26 cellular contexts compared by ENCODE assay signal in genomic region chr3:23275814-23276213, GRCh38.
"Had no signal": no experiment of that assay in that cellular context is flagged by ENCODE, and none has a peak within 500 bp of the region (broad histone marks: within the 10 kb centered on the region; RNA-seq: fewer than 3 reads in every experiment).

No MANE protein-coding gene starts in this region.

- H3K27ac ChIP-seq: ascending aorta, breast epithelium, cardiac muscle cell, colonic mucosa, epithelial cell of prostate, esophagus squamous epithelium, gastroesophageal sphincter, heart right ventricle had no signal

- H3K4me1 ChIP-seq: ascending aorta, breast epithelium, colonic mucosa, esophagus squamous epithelium had no signal

- H3K4me3 ChIP-seq: ascending aorta, breast epithelium, cardiac muscle cell, colonic mucosa, esophagus squamous epithelium, gastroesophageal sphincter, heart right ventricle had no signal

- H3K27me3 ChIP-seq: ascending aorta, breast epithelium, cardiac muscle cell, colonic mucosa, esophagus squamous epithelium, gastroesophageal sphincter, heart right ventricle had no signal

- DNase-seq: activated CD4-positive, alpha-beta memory T cell treated with anti-CD3 and anti-CD28 coated beads, Interleukin-2, amount 10 ng/mL, durations not matched to agents 7 days and 5 days; activated CD4-positive, alpha-beta T cell treated with anti-CD3 and anti-CD28 coated beads for 1 hour; activated CD4-positive, alpha-beta T cell treated with anti-CD3 and anti-CD28 coated beads for 4 hours; activated CD4-positive, alpha-beta T cell treated with anti-CD3 and anti-CD28 coated beads, Interleukin-2, amount 10 ng/mL, durations not matched to agents 7 days and 5 days; activated CD4-positive, alpha-beta T cell treated with anti-CD3 and anti-CD28 coated beads, Interleukin-2, amount 50 U/mL, for 4 hours; activated CD8-positive, alpha-beta memory T cell treated with anti-CD3 and anti-CD28 coated beads, Interleukin-2, amount 50 U/mL, for 48 hours; activated gamma-delta T cell; activated naive CD4-positive, alpha-beta T cell; activated naive CD4-positive, alpha-beta T cell treated with anti-CD3 and anti-CD28 coated beads, Interleukin-2, amount 10 ng/mL, durations not matched to agents 7 days and 5 days; activated naive CD8-positive, alpha-beta T cell treated with anti-CD3 and anti-CD28 coated beads, Interleukin-2, amount 10 ng/mL, durations not matched to agents 7 days and 5 days; activated T-cell treated with anti-CD3 and anti-CD28 coated beads for 4 hours; activated T-cell treated with anti-CD3 and anti-CD28 coated beads, Interleukin-2, amount 50 U/mL, for 24 hours; activated T-cell treated with anti-CD3 and anti-CD28 coated beads, Interleukin-2, amount 50 U/mL, for 72 hours; central memory CD4-positive, alpha-beta T cell; cerebellar nuclear complex; colonic mucosa; effector CD8-positive, alpha-beta T cell; esophagus squamous epithelium; foreskin melanocyte; heart right ventricle; T-helper 2 cell had no signal

- H3K36me3 ChIP-seq: ascending aorta, breast epithelium, cardiac muscle cell, colonic mucosa, esophagus squamous epithelium, heart right ventricle had no signal
